Comparison of ENCODE assay signal across 20 cellular contexts in the genomic region with DNA sequence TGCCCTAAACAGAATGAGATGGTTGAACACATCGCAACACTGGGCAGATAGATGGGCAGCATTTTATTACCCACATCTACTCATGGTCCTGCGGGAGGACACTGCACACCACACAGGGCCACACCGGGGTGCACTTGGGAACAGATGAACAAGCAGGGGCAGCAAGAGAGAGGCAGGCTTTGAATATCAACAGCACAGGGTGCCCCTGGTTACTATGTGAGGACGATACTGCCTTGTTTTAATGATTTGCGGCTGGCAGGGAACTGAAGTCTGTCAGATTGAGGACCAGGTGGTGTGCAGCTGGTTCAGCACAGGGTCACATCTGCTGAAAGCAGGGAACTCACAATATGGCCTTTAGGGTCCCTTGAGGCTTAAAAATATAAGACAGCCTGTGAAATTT.
A peak's percentile ranks its signal among the peaks of the same experiment; 100 is the strongest.
DNase-seq lines count a peak whose midpoint lies in the region; ATAC-seq and TF ChIP-seq lines count a peak whose summit lies in the region.
"Had no signal": no experiment of that assay in that cellular context is flagged by ENCODE, and none has a peak within 500 bp of the region (broad histone marks: within the 10 kb centered on the region; RNA-seq: fewer than 3 reads in every experiment).

No MANE protein-coding gene starts in this region.

- H3K27ac Mint-ChIP-seq in osteocyte (ENCODE audit: unreplicated experiment), result no peak overlapping the region
- H3K27ac Mint-ChIP-seq: activated CD4-positive, alpha-beta memory T cell treated with anti-CD3 and anti-CD28 coated beads, Interleukin-2, amount 10 ng/mL, durations not matched to agents 7 days and 5 days; activated naive CD8-positive, alpha-beta T cell; naive thymus-derived CD8-positive, alpha-beta T cell; stimulated activated memory B cell treated with anti-CD40 and anti-IgM and Interleukin-4, amounts not matched to agents 10 μg/mL and 1 μg/mL and 100 μg/mL, for 72 hours had no signal

- no peak overlapping the region for H3K4me3 Mint-ChIP-seq in osteocyte (ENCODE audit: unreplicated experiment)
- H3K4me3 Mint-ChIP-seq: activated CD4-positive, alpha-beta memory T cell treated with anti-CD3 and anti-CD28 coated beads, Interleukin-2, amount 10 ng/mL, durations not matched to agents 7 days and 5 days; activated naive CD8-positive, alpha-beta T cell; activated T-cell treated with anti-CD3 and anti-CD28 coated beads, Interleukin-2, amount 50 U/mL, for 4 hours; naive thymus-derived CD8-positive, alpha-beta T cell; stimulated activated memory B cell treated with anti-CD40 and anti-IgM and Interleukin-4, amounts not matched to agents 10 μg/mL and 1 μg/mL and 100 μg/mL, for 72 hours had no signal

- ATAC-seq in GM18520 (IDR thresholded peaks at IDR 0.05; ENCODE audit: unreplicated experiment) (peak; percentile 26), HG02610 (IDR thresholded peaks at IDR 0.05; ENCODE audit: unreplicated experiment) (peak; percentile 48), HG02981 (IDR thresholded peaks at IDR 0.05; ENCODE audit: unreplicated experiment) (no peak)
- ATAC-seq: activated T-cell treated with anti-CD3 and anti-CD28 coated beads, Interleukin-2, amount 50 U/mL, for 4 hours; naive thymus-derived CD8-positive, alpha-beta T cell; stimulated activated memory B cell treated with anti-CD40 and anti-IgM and Interleukin-4, amounts not matched to agents 10 μg/mL and 1 μg/mL and 100 μg/mL, for 72 hours had no signal

- DNase-seq in NCI-H524 (lab: John Stamatoyannopoulos, UW) (peak; percentile 91 to 95), retina (peak; percentile 36), NCI-H2029 (lab: John Stamatoyannopoulos, UW) (no peak), KG1 (lab: John Stamatoyannopoulos, UW) (no peak), osteocyte (ENCODE audit: extremely low spot score, unreplicated experiment) (no peak)
- DNase-seq: activated CD4-positive, alpha-beta memory T cell treated with anti-CD3 and anti-CD28 coated beads, Interleukin-2, amount 10 ng/mL, durations not matched to agents 7 days and 5 days; activated T-cell treated with anti-CD3 and anti-CD28 coated beads, Interleukin-2, amount 50 U/mL, for 4 hours; brain microvascular endothelial cell; erythroblast; MG63; naive thymus-derived CD8-positive, alpha-beta T cell; NCI-H2029 treated with DMSO at 0.1 percent for 48 hours; NCI-H748 treated with DMSO at 0.1 percent for 48 hours; spleen; tibial artery had no signal

- TF ChIP-seq CTCF in osteocyte (IDR thresholded peaks at IDR 0.05), result no peak

- H3K36me3 Mint-ChIP-seq in osteocyte (ENCODE audit: unreplicated experiment), result peaks cover 32% of the 10 kb centered on the region
- H3K36me3 Mint-ChIP-seq: activated naive CD8-positive, alpha-beta T cell; naive thymus-derived CD8-positive, alpha-beta T cell; stimulated activated memory B cell treated with anti-CD40 and anti-IgM and Interleukin-4, amounts not matched to agents 10 μg/mL and 1 μg/mL and 100 μg/mL, for 72 hours had no signal

- H3K27me3 Mint-ChIP-seq in osteocyte (ENCODE audit: unreplicated experiment), result no peaks in the 10 kb centered on the region
- H3K27me3 Mint-ChIP-seq: activated CD4-positive, alpha-beta memory T cell treated with anti-CD3 and anti-CD28 coated beads, Interleukin-2, amount 10 ng/mL, durations not matched to agents 7 days and 5 days; stimulated activated memory B cell treated with anti-CD40 and anti-IgM and Interleukin-4, amounts not matched to agents 10 μg/mL and 1 μg/mL and 100 μg/mL, for 72 hours had no signal

- H3K4me1 Mint-ChIP-seq in osteocyte (ENCODE audit: unreplicated experiment), result peaks cover 22% of the 10 kb centered on the region
- H3K4me1 Mint-ChIP-seq: activated CD4-positive, alpha-beta memory T cell treated with anti-CD3 and anti-CD28 coated beads, Interleukin-2, amount 10 ng/mL, durations not matched to agents 7 days and 5 days; naive thymus-derived CD8-positive, alpha-beta T cell; stimulated activated memory B cell treated with anti-CD40 and anti-IgM and Interleukin-4, amounts not matched to agents 10 μg/mL and 1 μg/mL and 100 μg/mL, for 72 hours had no signal

- H3K9me3 Mint-ChIP-seq in osteocyte (ENCODE audit: unreplicated experiment), result peaks cover 6% of the 10 kb centered on the region
- H3K9me3 Mint-ChIP-seq: activated T-cell treated with anti-CD3 and anti-CD28 coated beads, Interleukin-2, amount 50 U/mL, for 4 hours; stimulated activated memory B cell treated with anti-CD40 and anti-IgM and Interleukin-4, amounts not matched to agents 10 μg/mL and 1 μg/mL and 100 μg/mL, for 72 hours had no signal

Comparison
In these comparisons a context has a peak if more than half of its experiments do, and no peak if none do; other contexts are left out.
1. DNase-seq: peak in NCI-H524 (2 of 2) and retina (single experiment); none in NCI-H2029 (single experiment), KG1 (single experiment) and osteocyte (single experiment).